In genomic region chr16:72123426-72123825, GRCh38 we compare ENCODE assay signal across 18 cellular contexts. TPM values are rescaled to one million over a fixed set of nuclear protein-coding genes. Genes with fewer than 3 reads are reported as not detected.
A peak's percentile ranks its signal among the peaks of the same experiment; 100 is the strongest.
DNase-seq lines count a peak whose midpoint lies in the region; ATAC-seq and TF ChIP-seq lines count a peak whose summit lies in the region.
"Had no signal": no experiment of that assay in that cellular context is flagged by ENCODE, and none has a peak within 500 bp of the region (broad histone marks: within the 10 kb centered on the region; RNA-seq: fewer than 3 reads in every experiment).

No MANE protein-coding gene starts in this region.

- intact Hi-C loops in heart left ventricle (cut with DNase I), result loop anchor here in 7 of 10 donors (10.0 kb wide), 4 partner anchors 59 to 1831 kb away; partner anchors contain the start of gene HPR (in 1 of the 7)
- intact Hi-C loops in dendritic cell treated with granulocyte-macrophage colony-stimulating factor and Interleukin-4, amounts not matched to agents 40 ng/mL and 50 ng/mL, for 4 days (cut with micrococcal nuclease), result loop anchor here (10.0 kb wide), 2 partner anchors 111 to 281 kb away; no protein-coding TSS in a partner anchor

- peaks cover 55% of the 10 kb centered on the region for H3K4me1 Mint-ChIP-seq in dendritic cell treated with granulocyte-macrophage colony-stimulating factor and Interleukin-4, amounts not matched to agents 40 ng/mL and 50 ng/mL, for 4 days (ENCODE audit: low read depth)
- H3K4me1 Mint-ChIP-seq in osteocyte (ENCODE audit: unreplicated experiment), result peaks cover 4% of the 10 kb centered on the region
- H3K4me1 Mint-ChIP-seq: CD4-positive, alpha-beta memory T cell had no signal

- WGBS in heart left ventricle, 4 donors, result 69 to 89% (median 80%) methylated on average over 8 of the region's 8 CpGs
- WGBS in smooth muscle cell (ENCODE audit: low lambda C conversion rate), result 68% methylated on average over 8 of the region's 8 CpGs

- no peaks in the 10 kb centered on the region for H4K20me1 ChIP-seq in smooth muscle cell (ENCODE audit: low read depth)
- H4K20me1 ChIP-seq: BLaER1 had no signal

- no peak overlapping the region for H3K4me2 ChIP-seq in smooth muscle cell
- H3K4me2 ChIP-seq: BLaER1 had no signal

- no peaks in the 10 kb centered on the region for H3F3A ChIP-seq in smooth muscle cell (ENCODE audit: low read depth)

- H3K27me3 ChIP-seq in right atrium auricular region (no peaks in the 10 kb centered on the region), heart left ventricle (peaks cover 0 to 4% (median 0%) of the 10 kb centered on the region in 9 donors), smooth muscle cell (ENCODE audit: low read depth) (no peaks in the 10 kb centered on the region)
- H3K27me3 ChIP-seq: BLaER1 had no signal

- H3K27ac ChIP-seq in right atrium auricular region (no peak overlapping the region), heart left ventricle (no peak overlapping the region), smooth muscle cell (ENCODE audit: low read depth) (no peak overlapping the region)
- H3K27ac ChIP-seq: BLaER1, GM23248 had no signal

- H3K9ac ChIP-seq in smooth muscle cell (ENCODE audit: low read depth), result no peak overlapping the region
- H3K9ac ChIP-seq: BLaER1, GM23248 had no signal

- no peak overlapping the region for H3K4me3 Mint-ChIP-seq in dendritic cell treated with granulocyte-macrophage colony-stimulating factor and Interleukin-4, amounts not matched to agents 40 ng/mL and 50 ng/mL, for 4 days
- H3K4me3 Mint-ChIP-seq in osteocyte (ENCODE audit: unreplicated experiment), result no peak overlapping the region
- H3K4me3 Mint-ChIP-seq: CD14-positive monocyte; CD4-positive, alpha-beta memory T cell; IgD-negative memory B cell had no signal

- no peaks in the 10 kb centered on the region for H3K9me3 Mint-ChIP-seq in dendritic cell treated with granulocyte-macrophage colony-stimulating factor and Interleukin-4, amounts not matched to agents 40 ng/mL and 50 ng/mL, for 4 days
- H3K9me3 Mint-ChIP-seq in osteocyte (ENCODE audit: unreplicated experiment), result no peaks in the 10 kb centered on the region
- H3K9me3 Mint-ChIP-seq: CD4-positive, alpha-beta memory T cell; IgD-negative memory B cell had no signal

- TF ChIP-seq CTCF in right atrium auricular region (IDR thresholded peaks at IDR 0.05) (no peak), heart left ventricle (IDR thresholded peaks at IDR 0.05) (no peak), osteocyte (IDR thresholded peaks at IDR 0.05) (no peak), smooth muscle cell (IDR thresholded peaks at IDR 0.05; ENCODE audit: borderline replicate concordance, insufficient read depth, poor library complexity, severe bottlenecking) (no peak)

- peak overlapping the region; percentile 94 for H3K27ac Mint-ChIP-seq in dendritic cell treated with granulocyte-macrophage colony-stimulating factor and Interleukin-4, amounts not matched to agents 40 ng/mL and 50 ng/mL, for 4 days
- no peak overlapping the region for H3K27ac Mint-ChIP-seq in osteocyte (ENCODE audit: unreplicated experiment)
- H3K27ac Mint-ChIP-seq: CD4-positive, alpha-beta memory T cell had no signal

- H3K36me3 Mint-ChIP-seq in dendritic cell treated with granulocyte-macrophage colony-stimulating factor and Interleukin-4, amounts not matched to agents 40 ng/mL and 50 ng/mL, for 4 days (ENCODE audit: low read depth), result peaks cover 41% of the 10 kb centered on the region
- H3K36me3 Mint-ChIP-seq in osteocyte (ENCODE audit: unreplicated experiment), result no peaks in the 10 kb centered on the region
- H3K36me3 Mint-ChIP-seq: CD4-positive, alpha-beta memory T cell had no signal

- H3K79me2 ChIP-seq in smooth muscle cell (ENCODE audit: low read depth), result no peaks in the 10 kb centered on the region

- H3K9me3 ChIP-seq in right atrium auricular region (no peaks in the 10 kb centered on the region), heart left ventricle (peaks cover 0 to 7% (median 0%) of the 10 kb centered on the region in 12 donors), smooth muscle cell (replicated peaks; ENCODE audit: low read depth) (no peaks in the 10 kb centered on the region)
- H3K9me3 ChIP-seq: BLaER1, HAP-1 had no signal

- H3K27me3 Mint-ChIP-seq in dendritic cell treated with granulocyte-macrophage colony-stimulating factor and Interleukin-4, amounts not matched to agents 40 ng/mL and 50 ng/mL, for 4 days, result no peaks in the 10 kb centered on the region
- H3K27me3 Mint-ChIP-seq in osteocyte (ENCODE audit: unreplicated experiment), result no peaks in the 10 kb centered on the region
- H3K27me3 Mint-ChIP-seq: CD4-positive, alpha-beta memory T cell; IgD-negative memory B cell had no signal

- ATAC-seq in heart left ventricle (no peak), GM18907 (IDR thresholded peaks at IDR 0.05; ENCODE audit: unreplicated experiment) (no peak)

- H3K36me3 ChIP-seq in right atrium auricular region (no peaks in the 10 kb centered on the region), heart left ventricle (no peaks in the 10 kb centered on the region), smooth muscle cell (ENCODE audit: low read depth) (no peaks in the 10 kb centered on the region)
- H3K36me3 ChIP-seq: BLaER1, HAP-1 had no signal

- H2AFZ ChIP-seq in smooth muscle cell (ENCODE audit: low read depth), result no peak overlapping the region
- H2AFZ ChIP-seq: GM23248 had no signal

- DNase-seq in right atrium auricular region (ENCODE audit: low spot score) (peak; percentile 34), heart left ventricle (no peak), osteocyte (ENCODE audit: extremely low spot score, unreplicated experiment) (peak; percentile 57), smooth muscle cell (lab: John Stamatoyannopoulos, UW; ENCODE audit: unreplicated experiment) (no peak)
- DNase-seq in activated T-cell treated with anti-CD3 and anti-CD28 coated beads, Interleukin-2, amount 50 U/mL, for 1 hour, result no peak
- no peak for DNase-seq in activated naive CD4-positive, alpha-beta T cell treated with Interleukin-2 at 50 U/mL for 16 hours
- DNase-seq: CD4-positive, alpha-beta memory T cell; DMS79 treated with DMSO at 0.1 percent for 48 hours; GF-D8; GM23248 had no signal

- no peak for TF ChIP-seq POLR2A in heart left ventricle (IDR thresholded peaks at IDR 0.05)

- peaks cover 0 to 8% of the 10 kb centered on the region in 2 donors for H3K4me1 ChIP-seq in right atrium auricular region
- peaks cover 0 to 22% (median 0%) of the 10 kb centered on the region in 12 donors for H3K4me1 ChIP-seq in heart left ventricle
- H3K4me1 ChIP-seq in smooth muscle cell (ENCODE audit: low read depth), result no peaks in the 10 kb centered on the region

- H3K4me3 ChIP-seq in right atrium auricular region (no peak overlapping the region), heart left ventricle (no peak overlapping the region), smooth muscle cell (no peak overlapping the region)
- H3K4me3 ChIP-seq: BLaER1, GM23248, HAP-1 had no signal

RNA-seq across cellular contexts. Expression of gene DHX38, which starts 29.8 kb away (rescaled TPM):
- total RNA-seq in right atrium auricular region (10 to 100 TPM; 34.4 to 41.6 TPM), heart left ventricle (10 to 100 TPM; 30.6 to 66.5 (median 41.4) TPM), osteocyte (57.0 and 59.3 TPM in 2 replicates), smooth muscle cell (30.8 and 35.6 TPM in 2 replicates)
- polyA plus RNA-seq in heart left ventricle (10 to 100 TPM; 32.2 to 52.3 TPM), smooth muscle cell (45.4 and 67.2 TPM in 2 replicates)

RNA-seq across cellular contexts. Expression of gene TXNL4B, which starts 30.0 kb away (rescaled TPM):
- total RNA-seq in right atrium auricular region (1 to 10 TPM; 3.9 to 7.0 TPM), heart left ventricle (10 to 100 TPM in 1 of 9 donors, 1 to 10 TPM in 8; 4.6 to 10.5 (median 7.0) TPM), osteocyte (10.0 and 11.5 TPM in 2 replicates), smooth muscle cell (6.4 and 8.4 TPM in 2 replicates)
- polyA plus RNA-seq in heart left ventricle (10 to 100 TPM in 1 of 2 donors, 1 to 10 TPM in 1; 5.4 to 13.5 TPM), smooth muscle cell (10.5 and 11.0 TPM in 2 replicates)

RNA-seq across cellular contexts. Expression of gene PMFBP1, which starts 48.5 kb away (rescaled TPM):
- 1 to 10 TPM in 1 of 2 donors, not detected in 1; 2.0 TPM for total RNA-seq in right atrium auricular region
- total RNA-seq in heart left ventricle, result under 1 TPM in 5 of 9 donors, not detected in 4; 0.09 to 0.77 (median 0.12) TPM
- polyA plus RNA-seq in heart left ventricle, result under 1 TPM; 0.12 to 0.57 TPM
- total RNA-seq in osteocyte, result 2.2 and 2.8 TPM in 2 replicates
- 0.09 and 0.31 TPM in 2 replicates for total RNA-seq in smooth muscle cell
- 0.80 and 0.95 TPM in 2 replicates for polyA plus RNA-seq in smooth muscle cell
- total RNA-seq: GM23248, H4 had no signal
- polyA plus RNA-seq: AG04450; CD4-positive, alpha-beta memory T cell; GM23248 had no signal

Comparison
In these comparisons a context has a peak if more than half of its experiments do, and no peak if none do; other contexts are left out.
1. DNase-seq: peak in right atrium auricular region (single experiment) and osteocyte (single experiment); none in heart left ventricle (0 of 5), activated T-cell treated with anti-CD3 and anti-CD28 coated beads, Interleukin-2, amount 50 U/mL, for 1 hour (single experiment), activated naive CD4-positive, alpha-beta T cell treated with Interleukin-2 at 50 U/mL for 16 hours (single experiment) and smooth muscle cell (single experiment).